8 cellular contexts compared by ENCODE assay signal in the genomic region with DNA sequence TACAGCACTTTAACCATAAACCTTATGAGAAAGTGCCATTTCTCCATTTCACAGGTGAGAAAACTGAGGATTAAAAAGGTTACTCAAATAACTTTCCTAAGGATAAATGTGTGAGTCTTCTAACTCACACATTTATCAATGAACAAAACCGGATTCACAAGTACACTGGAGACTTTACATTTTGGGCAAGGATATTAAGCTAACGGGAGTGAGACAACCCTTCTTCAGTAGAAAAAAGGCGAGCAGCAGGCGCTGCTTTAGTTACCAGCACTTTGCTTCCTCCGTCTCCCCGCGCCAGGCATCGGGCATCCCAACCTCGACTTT. TPM values are rescaled to one million over a fixed set of nuclear protein-coding genes. Genes with fewer than 3 reads are reported as not detected.
DNase-seq lines count a peak whose midpoint lies in the region; ATAC-seq and TF ChIP-seq lines count a peak whose summit lies in the region.

No MANE protein-coding gene starts in this region.

- H3K9me3 ChIP-seq in cardiac muscle cell (ENCODE audit: low read depth) = no peaks in the 10 kb centered on the region
- H3K9me3 ChIP-seq in mesodermal cell (ENCODE audit: control insufficient read depth, low read length) = no peaks in the 10 kb centered on the region
- no peaks in the 10 kb centered on the region for H3K9me3 ChIP-seq in upper lobe of right lung
- no peaks in the 10 kb centered on the region for H3K9me3 ChIP-seq in A673 (ENCODE audit: low read depth, low read length, poor library complexity, severe bottlenecking)

- POLR2A ChIA-PET in MCF 10A (lab: Yijun Ruan, JAX) = interaction anchor here (0.6 to 2.9 kb wide), 14 partner anchors 10 to 1710 kb away, joined by 3 to 12 read pairs (median 3); a partner anchor contains a TSS
- POLR2A ChIA-PET in A673 (lab: Charles Lee; ENCODE audit: low non-redundant PET) = no interaction called here

- WGBS in mesodermal cell (ENCODE audit: insufficient coverage in 2 of 2), 2 experiments = 18 to 23% methylated on average over 8 to 9 of the region's 9 CpGs

- H3K4me1 ChIP-seq in cardiac muscle cell (ENCODE audit: low read depth) (no peaks in the 10 kb centered on the region), mesodermal cell (ENCODE audit: control insufficient read depth, insufficient read depth, low read length, poor library complexity, severe bottlenecking) (peaks cover 9% of the 10 kb centered on the region), upper lobe of right lung (peaks cover 13% of the 10 kb centered on the region), A673 (ENCODE audit: insufficient read depth, low read length, poor library complexity, severe bottlenecking) (no peaks in the 10 kb centered on the region)

- H3K27ac Mint-ChIP-seq in MCF 10A (ENCODE audit: low read depth, unreplicated experiment) = peak overlapping the region; percentile 87

- CTCF ChIA-PET in MCF 10A (lab: Yijun Ruan, JAX) (interaction anchor here (0.7 to 4.8 kb wide), 11 partner anchors 8 to 485 kb away, joined by 3 to 28 read pairs (median 4); no protein-coding TSS in a partner anchor), A673 (lab: Charles Lee) (no interaction called here)

- DNase-seq in cardiac muscle cell (ENCODE audit: low read depth in 1 of 2, low spot score in 1 of 2) (no peak), Right ventricle myocardium superior (no peak), MCF 10A (ENCODE audit: unreplicated experiment) (no peak), upper lobe of right lung (no peak), medulla oblongata (ENCODE audit: extremely low spot score) (no peak), SW480 (ENCODE audit: low spot score) (no peak), A673 (ENCODE audit: low spot score) (no peak)

- H3K9me3 Mint-ChIP-seq in MCF 10A (ENCODE audit: unreplicated experiment) = no peaks in the 10 kb centered on the region

- peak overlapping the region; percentile 80 for H3K4me3 Mint-ChIP-seq in MCF 10A (ENCODE audit: unreplicated experiment)

- H3K36me3 ChIP-seq in cardiac muscle cell = no peaks in the 10 kb centered on the region
- no peaks in the 10 kb centered on the region for H3K36me3 ChIP-seq in mesodermal cell (ENCODE audit: control insufficient read depth, insufficient read depth, low read length)
- no peaks in the 10 kb centered on the region for H3K36me3 ChIP-seq in upper lobe of right lung
- no peaks in the 10 kb centered on the region for H3K36me3 ChIP-seq in A673 (ENCODE audit: insufficient read depth, low read length, poor library complexity, severe bottlenecking)

- H3K4me3 ChIP-seq in cardiac muscle cell = peak overlapping the region; percentile 42
- H3K4me3 ChIP-seq in mesodermal cell (ENCODE audit: extremely low read depth, insufficient read depth, low read length, poor library complexity, severe bottlenecking) = peak overlapping the region; percentile 61
- H3K4me3 ChIP-seq in upper lobe of right lung = peak overlapping the region; percentile 86
- H3K4me3 ChIP-seq in A673 (ENCODE audit: low read depth, low read length, poor library complexity, severe bottlenecking) = no peak overlapping the region

- peaks cover 19% of the 10 kb centered on the region for H3K4me1 Mint-ChIP-seq in MCF 10A (ENCODE audit: insufficient read depth, unreplicated experiment)

- H3K27me3 Mint-ChIP-seq in MCF 10A (ENCODE audit: insufficient read depth, unreplicated experiment) = no peaks in the 10 kb centered on the region

- TF ChIP-seq CTCF in cardiac muscle cell (IDR thresholded peaks at IDR 0.05; ENCODE audit: low read depth, low read length) (no peak), MCF 10A (IDR thresholded peaks at IDR 0.05; ENCODE audit: unreplicated experiment) (no peak), upper lobe of right lung (IDR thresholded peaks at IDR 0.05) (no peak), A673 (conservative IDR thresholded peaks at IDR 0.05; ENCODE audit: low read depth, low read length) (no peak)

- peaks cover 22% of the 10 kb centered on the region for H3K36me3 Mint-ChIP-seq in MCF 10A (ENCODE audit: insufficient read depth, unreplicated experiment)

- ATAC-seq in Right ventricle myocardium superior (ENCODE audit: poor library complexity) = no peak
- ATAC-seq in upper lobe of right lung = no peak

- intact Hi-C loops in Right ventricle myocardium superior (cut with DNase I) (no loop called here), MCF 10A (cut with micrococcal nuclease) (loop anchor here (2.0 to 5.0 kb wide), 2 partner anchors 88 to 181 kb away; no protein-coding TSS in a partner anchor), upper lobe of right lung (cut with DNase I) (no loop called here), A673 (cut with micrococcal nuclease; ENCODE audit: unreplicated experiment) (no loop called here)

- BruUV-seq in MCF 10A (replicated peaks; lab: Mats Ljungman, UMichigan) = no TSS peak
- BruUV-seq in A673 (replicated peaks; lab: Mats Ljungman, UMichigan) = no TSS peak

- H3K27ac ChIP-seq in cardiac muscle cell (no peak overlapping the region), mesodermal cell (ENCODE audit: low read depth, low read length, severe bottlenecking) (no peak overlapping the region), upper lobe of right lung (peak overlapping the region; percentile 93), A673 (ENCODE audit: low read depth, low read length, poor library complexity, severe bottlenecking) (no peak overlapping the region)

- no peaks in the 10 kb centered on the region for H3K27me3 ChIP-seq in cardiac muscle cell
- no peaks in the 10 kb centered on the region for H3K27me3 ChIP-seq in upper lobe of right lung
- H3K27me3 ChIP-seq in A673 (replicated peaks; ENCODE audit: insufficient read depth, low read depth, low read length, poor library complexity) = no peaks in the 10 kb centered on the region

RNA-seq across cellular contexts. Expression of a gene that starts 0.4 kb away (rescaled TPM):
- total RNA-seq in cardiac muscle cell (17.7 and 30.5 TPM in 2 replicates), Right ventricle myocardium superior (4.3 TPM), MCF 10A (2022) (30.5 and 41.3 TPM in 2 replicates), upper lobe of right lung (15.3 TPM), A673 (2021) (not detected in 2 replicates)
- 14.9 and 19.4 TPM in 2 replicates for polyA plus RNA-seq in cardiac muscle cell
- 8.7 TPM for polyA plus RNA-seq in mesodermal cell (2013, experiment 1 of 2)
- polyA plus RNA-seq in mesodermal cell (2013, experiment 2 of 2) = 8.9 TPM
